In genomic region chr1:154974808-154975408, GRCh38 we compare ENCODE assay signal across 8 cellular contexts. TPM values are rescaled to one million over a fixed set of nuclear protein-coding genes. Genes with fewer than 3 reads are reported as not detected.
A peak's percentile ranks its signal among the peaks of the same experiment; 100 is the strongest.
DNase-seq lines count a peak whose midpoint lies in the region; ATAC-seq and TF ChIP-seq lines count a peak whose summit lies in the region.

No MANE protein-coding gene starts in this region.

- POLR2A ChIA-PET in Caco-2 (lab: Charles Lee) = interaction anchor here (0.7 to 1.8 kb wide), 5 partner anchors 8 to 38 kb away, joined by 4 to 20 read pairs (median 9); partner anchors contain the start of genes FLAD1, LENEP, PMVK and PYGO2

- intact Hi-C loops in Caco-2 (cut with micrococcal nuclease; ENCODE audit: unreplicated experiment) = loop anchor here (1.0 to 5.0 kb wide), 4 partner anchors 8 to 87 kb away; partner anchors contain the start of genes EFNA4, FLAD1 and PMVK

- H3K4me1 Mint-ChIP-seq in Caco-2 (ENCODE audit: low read depth, unreplicated experiment) = peaks cover 19% of the 10 kb centered on the region
- H3K4me1 Mint-ChIP-seq in endothelial cell (ENCODE audit: unreplicated experiment) = peaks cover 21% of the 10 kb centered on the region

- H3K27me3 ChIP-seq in Caco-2 (replicated peaks; ENCODE audit: control insufficient read depth, insufficient read depth, low read length) = no peaks in the 10 kb centered on the region

- no peaks in the 10 kb centered on the region for H3K9me3 Mint-ChIP-seq in Caco-2 (ENCODE audit: unreplicated experiment)
- H3K9me3 Mint-ChIP-seq in endothelial cell (ENCODE audit: unreplicated experiment) = no peaks in the 10 kb centered on the region

- H3K4me3 Mint-ChIP-seq in Caco-2 (ENCODE audit: unreplicated experiment) (no peak overlapping the region), endothelial cell (ENCODE audit: unreplicated experiment) (no peak overlapping the region)

- DNase-seq in Caco-2 (peak; percentile 94 to 96), HT-29 (ENCODE audit: low spot score) (peak; percentile 98), NK-92 (lab: John Stamatoyannopoulos, UW; ENCODE audit: unreplicated experiment) (peak; percentile 81), endothelial cell (ENCODE audit: low spot score) (peak; percentile 93), mesenteric fat pad (ENCODE audit: low spot score) (peak; percentile 98)
- DNase-seq in activated CD8-positive, alpha-beta memory T cell treated with anti-CD3 and anti-CD28 coated beads for 24 hours = peak; percentile 97
- peak; percentile 79 for DNase-seq in stimulated activated CD8-positive, alpha-beta memory T cell treated with anti-CD3 and anti-CD28 coated beads, Interleukin-15, amount 100 ng/mL, for 24 hours (ENCODE audit: low read depth)

- H3K9me3 ChIP-seq in Caco-2 = no peaks in the 10 kb centered on the region

- peaks cover 2% of the 10 kb centered on the region; the same call in 1 of the 2 replicates for H3K36me3 ChIP-seq in Caco-2 (ENCODE audit: control insufficient read depth, insufficient read depth, low read length)

- peak overlapping the region; percentile 52 for H3K4me3 ChIP-seq in Caco-2 (ENCODE audit: low read depth, low read length)

- no peak for TF ChIP-seq CTCF in Caco-2 (IDR thresholded peaks at IDR 0.05; ENCODE audit: insufficient read depth in 1 of 2, low read depth in 1 of 2, low read length in 1 of 2, severe bottlenecking in 1 of 2, unreplicated experiment in 1 of 2)
- no peak for TF ChIP-seq CTCF in endothelial cell (IDR thresholded peaks at IDR 0.05; ENCODE audit: unreplicated experiment)

- H3K36me3 Mint-ChIP-seq in Caco-2 (ENCODE audit: insufficient read depth, unreplicated experiment) (peaks cover 24% of the 10 kb centered on the region), endothelial cell (ENCODE audit: low read depth, unreplicated experiment) (peaks cover 18% of the 10 kb centered on the region)

- H3K27ac Mint-ChIP-seq in Caco-2 (ENCODE audit: unreplicated experiment) = no peak overlapping the region
- H3K27ac Mint-ChIP-seq in endothelial cell (ENCODE audit: unreplicated experiment) = no peak overlapping the region

- peaks cover 27% of the 10 kb centered on the region for H3K4me1 ChIP-seq in Caco-2

- peak; percentile 36 for ATAC-seq in GM21381 (IDR thresholded peaks at IDR 0.05; ENCODE audit: unreplicated experiment)

- CTCF ChIA-PET in Caco-2 (lab: Charles Lee) = interaction anchor here (1.6 to 2.3 kb wide), 3 partner anchors 14 to 87 kb away, joined by 4 to 15 read pairs (median 8); partner anchors contain the start of gene PYGO2

- no TSS peak for BruUV-seq in Caco-2 (replicated peaks; lab: Mats Ljungman, UMichigan)

- H3K27me3 Mint-ChIP-seq in Caco-2 (ENCODE audit: insufficient read depth, unreplicated experiment) = no peaks in the 10 kb centered on the region
- H3K27me3 Mint-ChIP-seq in endothelial cell (ENCODE audit: unreplicated experiment) = peaks cover 18% of the 10 kb centered on the region

RNA-seq across cellular contexts. Expression of gene CKS1B, which starts 0.4 kb away (rescaled TPM):
- total RNA-seq in Caco-2 (2022) = 243 and 259 TPM in 2 replicates
- total RNA-seq in HT-29 (2014; rRNA removed; shearing (Covaris generic)) = 189 and 196 TPM in 2 replicates
- 48.3 TPM for total RNA-seq in endothelial cell (ENCODE audit: unreplicated experiment)
- 41.2 TPM for total RNA-seq in mesenteric fat pad

RNA-seq across cellular contexts. Expression of gene SHC1, which starts 4.4 kb away (rescaled TPM):
- total RNA-seq in Caco-2 (2022) = 58.0 and 59.6 TPM in 2 replicates
- 112 and 120 TPM in 2 replicates for total RNA-seq in HT-29 (2014; rRNA removed; shearing (Covaris generic))
- total RNA-seq in endothelial cell (ENCODE audit: unreplicated experiment) = 915 TPM
- total RNA-seq in mesenteric fat pad = 199 TPM

RNA-seq across cellular contexts. Expression of gene FLAD1, which starts 8.2 kb away (rescaled TPM):
- total RNA-seq in Caco-2 (2022) (51.3 and 61.5 TPM in 2 replicates), endothelial cell (ENCODE audit: unreplicated experiment) (35.9 TPM), mesenteric fat pad (43.7 TPM)
- 83.1 and 85.5 TPM in 2 replicates for total RNA-seq in HT-29 (2014; rRNA removed; shearing (Covaris generic))

RNA-seq across cellular contexts. Expression of gene PYGO2, which starts 13.3 kb away (rescaled TPM):
- total RNA-seq in Caco-2 (2022) (34.1 and 34.9 TPM in 2 replicates), endothelial cell (ENCODE audit: unreplicated experiment) (49.8 TPM), mesenteric fat pad (22.2 TPM)
- total RNA-seq in HT-29 (2014; rRNA removed; shearing (Covaris generic)) = 36.3 and 43.4 TPM in 2 replicates

RNA-seq across cellular contexts. Expression of gene LENEP, which starts 18.5 kb away (rescaled TPM):
- total RNA-seq in Caco-2 (2022) (0.50 and 0.53 TPM in 2 replicates), endothelial cell (ENCODE audit: unreplicated experiment) (0.82 TPM), mesenteric fat pad (not detected)
- 0.16 and 0.18 TPM in 2 replicates for total RNA-seq in HT-29 (2014; rRNA removed; shearing (Covaris generic))

Comparison
In these comparisons a context has a peak if more than half of its experiments do, and no peak if none do; other contexts are left out.
1. Peak in every context shown above with its lines: DNase-seq, ATAC-seq and H3K4me3 ChIP-seq.